ENCODE assay signal across 15 cellular contexts in the genomic region with DNA sequence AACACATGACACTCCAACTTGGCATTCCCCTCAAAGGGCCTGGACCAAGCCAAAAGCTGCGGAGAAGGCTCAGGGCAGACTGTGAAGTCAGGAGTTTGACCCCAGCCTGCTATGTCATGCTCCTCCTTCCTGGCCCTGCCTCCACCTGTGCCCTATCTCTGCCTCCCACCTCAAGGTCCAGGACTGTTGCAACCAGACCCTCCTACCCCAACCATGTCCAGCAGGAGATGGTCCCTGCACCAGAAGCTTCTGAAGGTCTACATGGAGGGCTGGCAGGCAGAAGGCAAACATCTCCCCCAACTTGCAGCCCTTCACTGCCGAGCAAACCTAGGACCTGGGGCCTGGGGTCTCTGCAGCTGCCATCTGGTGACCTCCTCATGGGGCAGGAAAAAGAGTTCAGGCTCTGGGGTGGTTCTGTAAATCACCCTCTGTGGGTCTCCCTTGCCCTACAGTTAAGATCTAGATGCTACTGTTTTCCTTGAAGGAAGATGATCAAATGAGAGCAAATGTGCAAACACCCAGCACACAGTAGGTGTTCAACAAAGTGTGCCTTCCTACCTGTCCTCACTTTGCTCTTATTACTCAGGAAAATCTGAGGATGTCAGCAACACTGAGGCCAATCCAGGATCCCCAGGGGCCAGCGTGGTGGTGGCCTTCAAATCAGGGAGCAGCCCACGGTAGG. TPM values are rescaled to one million over a fixed set of nuclear protein-coding genes. Genes with fewer than 3 reads are reported as not detected.
"Had no signal": no experiment of that assay in that cellular context is flagged by ENCODE, and none has a peak within 500 bp of the region (broad histone marks: within the 10 kb centered on the region; RNA-seq: fewer than 3 reads in every experiment).

No MANE protein-coding gene starts in this region.

- H3K4me2 ChIP-seq: smooth muscle cell had no signal

- H3K27ac ChIP-seq: brain microvascular endothelial cell, left lung, psoas muscle, right lobe of liver had no signal

- FAIRE-seq: kidney had no signal

- DNase-seq: cortex of kidney, esophagus squamous epithelium had no signal

- H3K36me3 ChIP-seq: brain microvascular endothelial cell, esophagus squamous epithelium, left lung, right lobe of liver had no signal

- H3K27me3 ChIP-seq: brain microvascular endothelial cell, right lobe of liver had no signal

- H3K9me3 ChIP-seq: esophagus squamous epithelium, left lung, mucosa of descending colon, psoas muscle, right lobe of liver had no signal

- H3K4me3 ChIP-seq: esophagus squamous epithelium, left lung, mucosa of descending colon, psoas muscle, right lobe of liver, smooth muscle cell had no signal

- H3K4me1 ChIP-seq: psoas muscle had no signal

RNA-seq across cellular contexts. Expression of gene CYP1A2, which starts 21.7 kb away (rescaled TPM):
- total RNA-seq: activated naive CD8-positive, alpha-beta T cell treated with anti-CD3 and anti-CD28 coated beads, Interleukin-2, amount 10 ng/mL, durations not matched to agents 7 days and 5 days; endothelial cell of umbilical vein; esophagus squamous epithelium; fibroblast of villous mesenchyme; kidney; mucosa of descending colon; naive thymus-derived CD4-positive, alpha-beta T cell; occipital lobe; psoas muscle; smooth muscle cell; temporal lobe had no signal
- polyA plus RNA-seq: endothelial cell of umbilical vein; naive thymus-derived CD4-positive, alpha-beta T cell; smooth muscle cell had no signal

RNA-seq across cellular contexts. Expression of gene LMAN1L, which starts 42.3 kb away (rescaled TPM):
- total RNA-seq: endothelial cell of umbilical vein, fibroblast of villous mesenchyme, kidney, occipital lobe, right lobe of liver, smooth muscle cell, temporal lobe had no signal
- polyA plus RNA-seq: endothelial cell of umbilical vein; naive thymus-derived CD4-positive, alpha-beta T cell; psoas muscle; smooth muscle cell had no signal

RNA-seq across cellular contexts. Expression of gene CYP1A1, which starts 45.0 kb away (rescaled TPM):
- total RNA-seq: fibroblast of villous mesenchyme, left lung had no signal
- polyA plus RNA-seq: naive thymus-derived CD4-positive, alpha-beta T cell had no signal

RNA-seq across cellular contexts. Expression of gene CPLX3, which starts 56.1 kb away (rescaled TPM):
- total RNA-seq: endothelial cell of umbilical vein, fibroblast of villous mesenchyme, kidney, left lung, right lobe of liver had no signal
- polyA plus RNA-seq: endothelial cell of umbilical vein; naive thymus-derived CD4-positive, alpha-beta T cell; smooth muscle cell had no signal
